15 cellular contexts compared by ENCODE assay signal in the genomic region with DNA sequence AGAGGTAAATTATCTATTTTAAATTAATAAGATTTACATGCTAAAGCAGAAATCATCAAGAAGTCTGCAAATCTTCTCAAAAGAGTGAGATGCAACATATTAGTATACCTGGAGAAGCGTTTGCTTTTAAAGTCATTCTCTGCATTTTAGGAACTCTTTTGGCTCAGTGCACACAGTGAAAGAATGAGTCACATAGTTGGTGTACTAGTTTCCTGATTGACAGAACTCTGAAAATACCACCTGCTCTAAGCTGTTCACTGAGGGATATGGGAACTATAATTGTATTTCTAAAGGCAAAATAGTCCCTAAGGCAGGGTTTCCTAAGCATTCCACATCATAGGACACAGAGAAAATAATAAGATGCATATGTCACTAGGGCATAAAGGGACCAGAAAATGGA.
A peak's percentile ranks its signal among the peaks of the same experiment; 100 is the strongest.
DNase-seq lines count a peak whose midpoint lies in the region; ATAC-seq lines count a peak whose summit lies in the region.
"Had no signal": no experiment of that assay in that cellular context is flagged by ENCODE, and none has a peak within 500 bp of the region (broad histone marks: within the 10 kb centered on the region; RNA-seq: fewer than 3 reads in every experiment).

No MANE protein-coding gene starts in this region.

- H3K36me3 ChIP-seq in naive thymus-derived CD4-positive, alpha-beta T cell (ENCODE audit: control insufficient read depth in 2 of 3, insufficient read depth in 3 of 3, low read length in 3 of 3), result no peaks in the 10 kb centered on the region
- H3K36me3 ChIP-seq: SJSA1, upper lobe of left lung had no signal

- H3K9me3 ChIP-seq in naive thymus-derived CD4-positive, alpha-beta T cell (ENCODE audit: control insufficient read depth in 2 of 3, low read length in 3 of 3), result no peaks in the 10 kb centered on the region
- H3K9me3 ChIP-seq: SJSA1, upper lobe of left lung had no signal

- H3K4me3 ChIP-seq in naive thymus-derived CD4-positive, alpha-beta T cell (ENCODE audit: low read length), result no peak overlapping the region
- H3K4me3 ChIP-seq: SJSA1, upper lobe of left lung had no signal

- no peaks in the 10 kb centered on the region for H3K4me1 ChIP-seq in naive thymus-derived CD4-positive, alpha-beta T cell (ENCODE audit: control insufficient read depth in 2 of 2, insufficient read depth in 2 of 2, low read length in 2 of 2)
- H3K4me1 ChIP-seq: SJSA1, upper lobe of left lung had no signal

- peaks cover 0 to 11% (median 0%) of the 10 kb centered on the region in 11 donors for H3K9me3 Mint-ChIP-seq in naive thymus-derived CD4-positive, alpha-beta T cell
- H3K9me3 Mint-ChIP-seq in stimulated activated naive CD8-positive, alpha-beta T cell treated with anti-CD3 and anti-CD28 coated beads, Interleukin-15, amount 100 ng/mL, for 72 hours, result no peaks in the 10 kb centered on the region

- no peaks in the 10 kb centered on the region for H3K27me3 Mint-ChIP-seq in naive thymus-derived CD4-positive, alpha-beta T cell
- no peaks in the 10 kb centered on the region for H3K27me3 Mint-ChIP-seq in stimulated activated naive CD8-positive, alpha-beta T cell treated with anti-CD3 and anti-CD28 coated beads, Interleukin-15, amount 100 ng/mL, for 72 hours

- H3K36me3 Mint-ChIP-seq in naive thymus-derived CD4-positive, alpha-beta T cell, result no peaks in the 10 kb centered on the region

- no peak overlapping the region for H3K27ac Mint-ChIP-seq in naive thymus-derived CD4-positive, alpha-beta T cell
- no peak overlapping the region for H3K27ac Mint-ChIP-seq in stimulated activated naive CD8-positive, alpha-beta T cell treated with anti-CD3 and anti-CD28 coated beads, Interleukin-15, amount 100 ng/mL, for 72 hours

- ATAC-seq in GM19351 (IDR thresholded peaks at IDR 0.05; ENCODE audit: unreplicated experiment) (peak; percentile 93), HG02884 (IDR thresholded peaks at IDR 0.05; ENCODE audit: unreplicated experiment) (peak; percentile 93)
- no peak for ATAC-seq in naive thymus-derived CD4-positive, alpha-beta T cell
- ATAC-seq in stimulated activated naive CD8-positive, alpha-beta T cell treated with anti-CD3 and anti-CD28 coated beads, Interleukin-15, amount 100 ng/mL, for 72 hours, result no peak
- ATAC-seq: left colon had no signal

- H3K27me3 ChIP-seq in naive thymus-derived CD4-positive, alpha-beta T cell (ENCODE audit: control insufficient read depth in 2 of 2, insufficient read depth in 2 of 2, low read length in 2 of 2), result no peaks in the 10 kb centered on the region
- H3K27me3 ChIP-seq: SJSA1, upper lobe of left lung had no signal

- POLR2A ChIA-PET in naive thymus-derived CD4-positive, alpha-beta T cell (lab: Charles Lee), result no interaction called here

- CTCF ChIA-PET in naive thymus-derived CD4-positive, alpha-beta T cell (lab: Charles Lee), result no interaction called here

- DNase-seq in CD1c-positive myeloid dendritic cell (ENCODE audit: extremely low spot score) (peak; percentile 19), LHCN-M2 (ENCODE audit: low read depth) (peak; percentile 77), Ammon's horn (ENCODE audit: low spot score) (no peak), globus pallidus (ENCODE audit: low spot score) (no peak)
- DNase-seq in naive thymus-derived CD4-positive, alpha-beta T cell, result no peak
- DNase-seq in stimulated activated naive CD8-positive, alpha-beta T cell treated with anti-CD3 and anti-CD28 coated beads, Interleukin-15, amount 100 ng/mL, for 72 hours, result no peak
- DNase-seq: activated T-cell treated with anti-CD3 and anti-CD28 coated beads, Interleukin-2, amount 50 U/mL, for 1 hour; amygdala; left colon; NCI-H1048; NCI-H526; upper lobe of left lung had no signal

- H3K4me3 Mint-ChIP-seq in naive thymus-derived CD4-positive, alpha-beta T cell, result no peak overlapping the region
- H3K4me3 Mint-ChIP-seq in stimulated activated naive CD8-positive, alpha-beta T cell treated with anti-CD3 and anti-CD28 coated beads, Interleukin-15, amount 100 ng/mL, for 72 hours, result no peak overlapping the region

- no peak overlapping the region for H3K27ac ChIP-seq in naive thymus-derived CD4-positive, alpha-beta T cell (ENCODE audit: low read depth, low read length)
- H3K27ac ChIP-seq: SJSA1, upper lobe of left lung had no signal

- H3K4me1 Mint-ChIP-seq in naive thymus-derived CD4-positive, alpha-beta T cell, result no peaks in the 10 kb centered on the region
- no peaks in the 10 kb centered on the region for H3K4me1 Mint-ChIP-seq in stimulated activated naive CD8-positive, alpha-beta T cell treated with anti-CD3 and anti-CD28 coated beads, Interleukin-15, amount 100 ng/mL, for 72 hours

- intact Hi-C loops in naive thymus-derived CD4-positive, alpha-beta T cell (cut with micrococcal nuclease), result no loop called here

Comparison
In these comparisons a context has a peak if more than half of its experiments do, and no peak if none do; other contexts are left out.
1. DNase-seq: peak in CD1c-positive myeloid dendritic cell (single experiment) and LHCN-M2 (single experiment); none in Ammon's horn (single experiment), globus pallidus (single experiment), naive thymus-derived CD4-positive, alpha-beta T cell (0 of 9) and stimulated activated naive CD8-positive, alpha-beta T cell treated with anti-CD3 and anti-CD28 coated beads, Interleukin-15, amount 100 ng/mL, for 72 hours (0 of 2).
2. ATAC-seq: peak in GM19351 (single experiment) and HG02884 (single experiment); none in naive thymus-derived CD4-positive, alpha-beta T cell (single experiment) and stimulated activated naive CD8-positive, alpha-beta T cell treated with anti-CD3 and anti-CD28 coated beads, Interleukin-15, amount 100 ng/mL, for 72 hours (single experiment).